Comparison of ENCODE assay signal across 8 cellular contexts in the genomic region with DNA sequence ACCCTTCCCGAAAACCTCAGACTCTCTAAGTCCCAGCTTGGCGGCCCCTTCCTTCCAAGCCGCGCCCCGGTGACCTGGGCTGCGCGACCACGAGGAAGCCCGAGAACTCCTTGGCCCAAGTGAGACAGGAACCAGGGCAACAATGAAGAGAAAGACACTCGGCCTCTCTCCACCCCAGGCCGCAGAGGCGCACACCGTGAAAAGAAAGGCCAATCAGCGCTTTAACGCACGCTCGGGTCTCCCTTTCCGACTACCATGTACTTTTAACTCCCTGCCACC.
DNase-seq lines count a peak whose midpoint lies in the region; ATAC-seq, FAIRE-seq and TF ChIP-seq lines count a peak whose summit lies in the region.

No MANE protein-coding gene starts in this region.

- H3K27ac ChIP-seq in A549 = no peak overlapping the region
- H3K27ac ChIP-seq in keratinocyte (ENCODE audit: control insufficient read depth, insufficient read depth, low read length) = no peak overlapping the region
- H3K27ac ChIP-seq in substantia nigra (ENCODE audit: low read depth, low read length, poor library complexity, severe bottlenecking) = peak overlapping the region; percentile 31

- WGBS in A549 (ENCODE audit: missing lambda C conversion rate) = 13% methylated on average over 14 of the region's 18 CpGs

- TF ChIP-seq RAD21 in A549 (conservative IDR thresholded peaks at IDR 0.05 in 1 of 2, IDR thresholded peaks at IDR 0.05 in 1 of 2) = no peak

- no peaks in the 10 kb centered on the region for H3K36me3 ChIP-seq in keratinocyte (ENCODE audit: control insufficient read depth in 2 of 2, extremely low read depth in 1 of 2, insufficient read depth in 2 of 2, low read length in 2 of 2)

- no peaks in the 10 kb centered on the region for H3K36me3 Mint-ChIP-seq in activated naive CD8-positive, alpha-beta T cell treated with anti-CD3 and anti-CD28 coated beads, Interleukin-2, amount 50 U/mL, for 24 hours (ENCODE audit: low read depth)

- DNase-seq in A549 (ENCODE audit: low read depth in 1 of 2, low spot score in 1 of 2) = no peak
- DNase-seq in activated naive CD8-positive, alpha-beta T cell treated with anti-CD3 and anti-CD28 coated beads, Interleukin-2, amount 50 U/mL, for 24 hours = no peak
- no peak for DNase-seq in keratinocyte (ENCODE audit: low read depth, low spot score)
- peak in 1 of 49 donors; percentile 51 for DNase-seq in substantia nigra (lab: John Stamatoyannopoulos, UW)
- DNase-seq in islet precursor cell = no peak
- DNase-seq in NCI-H146 (lab: John Stamatoyannopoulos, UW) = no peak
- no peak for DNase-seq in activated CD8-positive, alpha-beta memory T cell treated with anti-CD3 and anti-CD28 coated beads, Interleukin-2, amount 50 U/mL, for 48 hours

- H3K27me3 Mint-ChIP-seq in activated naive CD8-positive, alpha-beta T cell treated with anti-CD3 and anti-CD28 coated beads, Interleukin-2, amount 50 U/mL, for 24 hours = peaks cover 87% of the 10 kb centered on the region

- FAIRE-seq in A549 (lab: Jason Lieb, UNC) (no peak), keratinocyte (lab: Jason Lieb, UNC) (no peak)

- ATAC-seq in A549 = peak; percentile 31 to 57; a peak in 5 of 6 replicates
- peak; percentile 31 for ATAC-seq in GM21723 (IDR thresholded peaks at IDR 0.05; ENCODE audit: unreplicated experiment)
- ATAC-seq in activated naive CD8-positive, alpha-beta T cell treated with anti-CD3 and anti-CD28 coated beads, Interleukin-2, amount 50 U/mL, for 24 hours = no peak

- POLR2A ChIA-PET in A549 (lab: Yijun Ruan, JAX) = no interaction called here

- peak overlapping the region; percentile 95 for H2AFZ ChIP-seq in keratinocyte (ENCODE audit: control insufficient read depth, low read length)

- no peak overlapping the region for H3K27ac Mint-ChIP-seq in activated naive CD8-positive, alpha-beta T cell treated with anti-CD3 and anti-CD28 coated beads, Interleukin-2, amount 50 U/mL, for 24 hours

- H3K4me3 ChIP-seq in A549 = peak overlapping the region; percentile 43
- peak overlapping the region; percentile 57 to 81 (median 70) for H3K4me3 ChIP-seq in keratinocyte (ENCODE audit: control insufficient read depth in 2 of 3, extremely low read depth in 1 of 3, insufficient read depth in 2 of 3, low read depth in 1 of 3, low read length in 3 of 3)

- no peak for TF ChIP-seq EP300 in A549 (IDR thresholded peaks at IDR 0.05)

- no peaks in the 10 kb centered on the region for H3K9me1 ChIP-seq in keratinocyte (ENCODE audit: control insufficient read depth, extremely low read depth, insufficient read depth, low read length)

- no peaks in the 10 kb centered on the region for H4K20me1 ChIP-seq in keratinocyte (ENCODE audit: control insufficient read depth, extremely low read depth, insufficient read depth, low read length)

- H3K9me3 ChIP-seq in A549 (no peaks in the 10 kb centered on the region), keratinocyte (ENCODE audit: control insufficient read depth, low read depth, low read length) (no peaks in the 10 kb centered on the region)

- dilution Hi-C loops in keratinocyte (cut with MboI; ENCODE audit: extremely low pct_ligation_motif_present, low sequenced_read_pairs) = no loop called here

- peaks cover 39% of the 10 kb centered on the region for H3K4me1 Mint-ChIP-seq in activated naive CD8-positive, alpha-beta T cell treated with anti-CD3 and anti-CD28 coated beads, Interleukin-2, amount 50 U/mL, for 24 hours

- peak overlapping the region; percentile 74 for H3K4me3 Mint-ChIP-seq in activated naive CD8-positive, alpha-beta T cell treated with anti-CD3 and anti-CD28 coated beads, Interleukin-2, amount 50 U/mL, for 24 hours

- no peaks in the 10 kb centered on the region for H3K79me2 ChIP-seq in keratinocyte (ENCODE audit: control insufficient read depth, insufficient read depth, low read length)

- H3K4me1 ChIP-seq in A549 (peaks cover 41% of the 10 kb centered on the region), keratinocyte (ENCODE audit: control insufficient read depth, extremely low read depth, insufficient read depth, low read length) (peaks cover 12% of the 10 kb centered on the region)

- H3K9ac ChIP-seq in keratinocyte (ENCODE audit: control insufficient read depth, extremely low read depth, insufficient read depth, low read length) = peak overlapping the region; percentile 46

- TF ChIP-seq POLR2A in A549 (IDR thresholded peaks at IDR 0.05; ENCODE audit: low read length) = no peak

- no peaks in the 10 kb centered on the region for H3K9me3 Mint-ChIP-seq in activated naive CD8-positive, alpha-beta T cell treated with anti-CD3 and anti-CD28 coated beads, Interleukin-2, amount 50 U/mL, for 24 hours

- CTCF ChIA-PET in A549 (lab: Yijun Ruan, JAX) = interaction anchor here (1.0 to 1.2 kb wide), 2 partner anchors 10 kb away, joined by 3 read pairs; no protein-coding TSS in a partner anchor

- H3K27me3 ChIP-seq in keratinocyte (ENCODE audit: control insufficient read depth, extremely low read depth, insufficient read depth, low read length) = peaks cover 35% of the 10 kb centered on the region

- TF ChIP-seq CTCF in A549 (IDR thresholded peaks at IDR 0.05) = no peak
- no peak for TF ChIP-seq CTCF in keratinocyte (optimal IDR thresholded peaks at IDR 0.05 in 1 of 3, IDR thresholded peaks at IDR 0.05 in 1 of 3, conservative IDR thresholded peaks at IDR 0.05 in 1 of 3; ENCODE audit: extremely low read depth in 1 of 3, insufficient read depth in 2 of 3, low read length in 3 of 3)

- peak overlapping the region; percentile 99 for H3K4me2 ChIP-seq in A549
- peak overlapping the region; percentile 85 for H3K4me2 ChIP-seq in keratinocyte (ENCODE audit: control insufficient read depth, extremely low read depth, insufficient read depth, low read depth, low read length)

TF ChIP-seq in A549, 52 proteins besides CTCF, POLR2A, EP300 and RAD21:
- TF ChIP-seq MAFK (IDR thresholded peaks at IDR 0.05; ENCODE audit: partially characterized antibody) (no peak), SMC3 (IDR thresholded peaks at IDR 0.05) (no peak)
